In the genomic region with DNA sequence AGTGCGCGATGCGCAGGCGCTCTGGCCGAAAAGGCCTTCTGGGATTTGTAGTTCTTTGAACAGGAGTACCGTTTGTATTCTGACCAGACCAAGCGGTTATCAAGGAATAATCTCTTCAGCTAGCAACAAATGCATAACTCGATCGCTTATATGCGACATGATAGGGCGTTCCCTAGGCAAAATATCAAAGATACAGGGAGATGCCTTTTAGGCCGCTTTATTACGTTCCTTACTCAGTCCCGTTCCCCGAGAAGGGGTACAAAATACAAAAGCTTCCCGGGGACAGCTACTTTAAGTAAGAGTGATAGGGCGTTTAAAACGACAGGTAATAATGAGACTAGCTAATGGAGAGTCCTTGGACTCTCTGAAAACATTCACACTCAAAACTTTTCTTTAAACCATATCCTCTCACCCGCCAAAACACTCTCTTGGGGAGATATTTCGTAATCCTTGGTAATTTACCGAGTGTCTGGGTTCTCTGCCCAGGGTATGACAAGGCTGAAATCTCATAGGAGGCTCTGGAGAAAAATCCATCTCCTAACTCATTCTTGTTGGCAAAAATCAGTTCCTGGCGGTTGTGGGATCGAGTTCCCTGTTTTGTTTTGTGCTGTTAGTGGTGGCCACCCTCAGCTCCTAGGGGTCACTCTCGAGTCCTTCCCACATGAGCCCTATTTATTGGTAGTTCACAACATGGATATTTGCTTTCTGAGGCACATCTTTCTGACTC, we compare ENCODE assay signal across 2 cellular contexts.
TF ChIP-seq lines count a peak whose summit lies in the region.

No MANE protein-coding gene starts in this region.

TF ChIP-seq in SK-N-SH treated with all-trans-retinoic acid at 6 μM for 48 hours, 23 proteins besides CTCF, POLR2A, EP300 and RAD21:
- TF ChIP-seq ZFP3 (CRISPR knock-in tag; IDR thresholded peaks at IDR 0.05) = no peak
- TF ChIP-seq, protein P1, sequence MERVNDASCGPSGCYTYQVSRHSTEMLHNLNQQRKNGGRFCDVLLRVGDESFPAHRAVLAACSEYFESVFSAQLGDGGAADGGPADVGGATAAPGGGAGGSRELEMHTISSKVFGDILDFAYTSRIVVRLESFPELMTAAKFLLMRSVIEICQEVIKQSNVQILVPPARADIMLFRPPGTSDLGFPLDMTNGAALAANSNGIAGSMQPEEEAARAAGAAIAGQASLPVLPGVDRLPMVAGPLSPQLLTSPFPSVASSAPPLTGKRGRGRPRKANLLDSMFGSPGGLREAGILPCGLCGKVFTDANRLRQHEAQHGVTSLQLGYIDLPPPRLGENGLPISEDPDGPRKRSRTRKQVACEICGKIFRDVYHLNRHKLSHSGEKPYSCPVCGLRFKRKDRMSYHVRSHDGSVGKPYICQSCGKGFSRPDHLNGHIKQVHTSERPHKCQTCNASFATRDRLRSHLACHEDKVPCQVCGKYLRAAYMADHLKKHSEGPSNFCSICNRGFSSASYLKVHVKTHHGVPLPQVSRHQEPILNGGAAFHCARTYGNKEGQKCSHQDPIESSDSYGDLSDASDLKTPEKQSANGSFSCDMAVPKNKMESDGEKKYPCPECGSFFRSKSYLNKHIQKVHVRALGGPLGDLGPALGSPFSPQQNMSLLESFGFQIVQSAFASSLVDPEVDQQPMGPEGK (CRISPR knock-in tag; IDR thresholded peaks at IDR 0.05; ENCODE audit: borderline replicate concordance) = no peak
- TF ChIP-seq ARNTL (CRISPR knock-in tag; IDR thresholded peaks at IDR 0.05; ENCODE audit: borderline replicate concordance, low read depth) = no peak
- TF ChIP-seq PPARA (CRISPR knock-in tag; IDR thresholded peaks at IDR 0.05; ENCODE audit: borderline replicate concordance) = no peak
- TF ChIP-seq, protein P2, sequence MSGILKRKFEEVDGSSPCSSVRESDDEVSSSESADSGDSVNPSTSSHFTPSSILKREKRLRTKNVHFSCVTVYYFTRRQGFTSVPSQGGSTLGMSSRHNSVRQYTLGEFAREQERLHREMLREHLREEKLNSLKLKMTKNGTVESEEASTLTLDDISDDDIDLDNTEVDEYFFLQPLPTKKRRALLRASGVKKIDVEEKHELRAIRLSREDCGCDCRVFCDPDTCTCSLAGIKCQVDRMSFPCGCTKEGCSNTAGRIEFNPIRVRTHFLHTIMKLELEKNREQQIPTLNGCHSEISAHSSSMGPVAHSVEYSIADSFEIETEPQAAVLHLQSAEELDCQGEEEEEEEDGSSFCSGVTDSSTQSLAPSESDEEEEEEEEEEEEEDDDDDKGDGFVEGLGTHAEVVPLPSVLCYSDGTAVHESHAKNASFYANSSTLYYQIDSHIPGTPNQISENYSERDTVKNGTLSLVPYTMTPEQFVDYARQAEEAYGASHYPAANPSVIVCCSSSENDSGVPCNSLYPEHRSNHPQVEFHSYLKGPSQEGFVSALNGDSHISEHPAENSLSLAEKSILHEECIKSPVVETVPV (CRISPR knock-in tag; IDR thresholded peaks at IDR 0.05) = no peak
- TF ChIP-seq ZC3H10 (CRISPR knock-in tag; IDR thresholded peaks at IDR 0.05) = no peak

TF ChIP-seq in H1, 55 proteins besides CTCF, POLR2A, EP300 and RAD21 (continues in another document):
- TF ChIP-seq, protein P3, sequence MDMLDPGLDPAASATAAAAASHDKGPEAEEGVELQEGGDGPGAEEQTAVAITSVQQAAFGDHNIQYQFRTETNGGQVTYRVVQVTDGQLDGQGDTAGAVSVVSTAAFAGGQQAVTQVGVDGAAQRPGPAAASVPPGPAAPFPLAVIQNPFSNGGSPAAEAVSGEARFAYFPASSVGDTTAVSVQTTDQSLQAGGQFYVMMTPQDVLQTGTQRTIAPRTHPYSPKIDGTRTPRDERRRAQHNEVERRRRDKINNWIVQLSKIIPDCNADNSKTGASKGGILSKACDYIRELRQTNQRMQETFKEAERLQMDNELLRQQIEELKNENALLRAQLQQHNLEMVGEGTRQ (IDR thresholded peaks at IDR 0.05; ENCODE audit: low read length) = no peak
- no peak for TF ChIP-seq CBX8 (IDR thresholded peaks at IDR 0.05; ENCODE audit: borderline replicate concordance, low read depth, low read length)
- TF ChIP-seq KDM1A (IDR thresholded peaks at IDR 0.05; ENCODE audit: borderline replicate concordance, low read length) = no peak
- no peak for TF ChIP-seq GABPA (IDR thresholded peaks at IDR 0.05; ENCODE audit: borderline replicate concordance, insufficient read depth, low read length)
- no peak for TF ChIP-seq JUN (IDR thresholded peaks at IDR 0.05; ENCODE audit: low read depth, low read length)
- no peak for TF ChIP-seq JUND (IDR thresholded peaks at IDR 0.05; ENCODE audit: low read length)
- TF ChIP-seq, protein P4, sequence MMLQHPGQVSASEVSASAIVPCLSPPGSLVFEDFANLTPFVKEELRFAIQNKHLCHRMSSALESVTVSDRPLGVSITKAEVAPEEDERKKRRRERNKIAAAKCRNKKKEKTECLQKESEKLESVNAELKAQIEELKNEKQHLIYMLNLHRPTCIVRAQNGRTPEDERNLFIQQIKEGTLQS (IDR thresholded peaks at IDR 0.05; ENCODE audit: insufficient read depth, low read depth, low read length) = no peak
- TF ChIP-seq SIN3A (conservative IDR thresholded peaks at IDR 0.05 in 1 of 2, IDR thresholded peaks at IDR 0.05 in 1 of 2; ENCODE audit: low read depth in 1 of 2, low read length in 2 of 2) = no peak
- no peak for TF ChIP-seq CHD2 (IDR thresholded peaks at IDR 0.05; ENCODE audit: low read length)
- TF ChIP-seq EZH2 (IDR thresholded peaks at IDR 0.05; ENCODE audit: low read depth, low read length, severe bottlenecking) = no peak
- TF ChIP-seq POLR2AphosphoS5 (IDR thresholded peaks at IDR 0.05; ENCODE audit: low read depth, low read length) = no peak
- TF ChIP-seq RBBP5 (IDR thresholded peaks at IDR 0.05; ENCODE audit: borderline replicate concordance, low read depth, low read length) = 0 out of 2 replicates have a peak, but pooled peaks have one; percentile 8
- no peak for TF ChIP-seq CTBP2 (IDR thresholded peaks at IDR 0.05; ENCODE audit: borderline replicate concordance, insufficient read depth, insufficient read length, low read length)
- TF ChIP-seq, protein P5, sequence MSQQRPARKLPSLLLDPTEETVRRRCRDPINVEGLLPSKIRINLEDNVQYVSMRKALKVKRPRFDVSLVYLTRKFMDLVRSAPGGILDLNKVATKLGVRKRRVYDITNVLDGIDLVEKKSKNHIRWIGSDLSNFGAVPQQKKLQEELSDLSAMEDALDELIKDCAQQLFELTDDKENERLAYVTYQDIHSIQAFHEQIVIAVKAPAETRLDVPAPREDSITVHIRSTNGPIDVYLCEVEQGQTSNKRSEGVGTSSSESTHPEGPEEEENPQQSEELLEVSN (IDR thresholded peaks at IDR 0.05) = 0 out of 2 replicates have a peak, but pooled peaks have one; percentile 7
- TF ChIP-seq SRF (IDR thresholded peaks at IDR 0.05; ENCODE audit: low read depth, low read length) = no peak
- TF ChIP-seq CEBPB (IDR thresholded peaks at IDR 0.05; ENCODE audit: low read depth, low read length) = peak; percentile 37; the same call in 1 of the 2 replicates
- TF ChIP-seq SIX5 (IDR thresholded peaks at IDR 0.05; ENCODE audit: low read depth, low read length) = peak; percentile 80
- no peak for TF ChIP-seq EGR1 (IDR thresholded peaks at IDR 0.05; ENCODE audit: borderline replicate concordance, low read depth, low read length)
- peak; percentile 31 for TF ChIP-seq KDM4A (IDR thresholded peaks at IDR 0.05; ENCODE audit: low read depth, low read length, severe bottlenecking)
- no peak for TF ChIP-seq RXRA (IDR thresholded peaks at IDR 0.05; ENCODE audit: insufficient read depth, low read depth, low read length)
- no peak for TF ChIP-seq TCF12 (IDR thresholded peaks at IDR 0.05; ENCODE audit: low read depth, low read length)
- TF ChIP-seq SAP30 (IDR thresholded peaks at IDR 0.05; ENCODE audit: insufficient read depth, insufficient replicate concordance, low read length) = peak; percentile 19
- TF ChIP-seq HDAC6 (IDR thresholded peaks at IDR 0.05; ENCODE audit: low read depth, low read length) = no peak
- TF ChIP-seq SP2 (IDR thresholded peaks at IDR 0.05; ENCODE audit: low read length) = no peak
- no peak for TF ChIP-seq YY1 (IDR thresholded peaks at IDR 0.05; ENCODE audit: low read depth, low read length)
- no peak for TF ChIP-seq TAF7 (optimal IDR thresholded peaks at IDR 0.05; ENCODE audit: borderline replicate concordance, low read depth, low read length)
- TF ChIP-seq CBX5 (IDR thresholded peaks at IDR 0.05; ENCODE audit: low read depth, low read length) = no peak
- no peak for TF ChIP-seq BACH1 (IDR thresholded peaks at IDR 0.05; ENCODE audit: low read length)
- no peak for TF ChIP-seq TEAD4 (IDR thresholded peaks at IDR 0.05; ENCODE audit: low read depth, low read length)
- TF ChIP-seq, protein P6, sequence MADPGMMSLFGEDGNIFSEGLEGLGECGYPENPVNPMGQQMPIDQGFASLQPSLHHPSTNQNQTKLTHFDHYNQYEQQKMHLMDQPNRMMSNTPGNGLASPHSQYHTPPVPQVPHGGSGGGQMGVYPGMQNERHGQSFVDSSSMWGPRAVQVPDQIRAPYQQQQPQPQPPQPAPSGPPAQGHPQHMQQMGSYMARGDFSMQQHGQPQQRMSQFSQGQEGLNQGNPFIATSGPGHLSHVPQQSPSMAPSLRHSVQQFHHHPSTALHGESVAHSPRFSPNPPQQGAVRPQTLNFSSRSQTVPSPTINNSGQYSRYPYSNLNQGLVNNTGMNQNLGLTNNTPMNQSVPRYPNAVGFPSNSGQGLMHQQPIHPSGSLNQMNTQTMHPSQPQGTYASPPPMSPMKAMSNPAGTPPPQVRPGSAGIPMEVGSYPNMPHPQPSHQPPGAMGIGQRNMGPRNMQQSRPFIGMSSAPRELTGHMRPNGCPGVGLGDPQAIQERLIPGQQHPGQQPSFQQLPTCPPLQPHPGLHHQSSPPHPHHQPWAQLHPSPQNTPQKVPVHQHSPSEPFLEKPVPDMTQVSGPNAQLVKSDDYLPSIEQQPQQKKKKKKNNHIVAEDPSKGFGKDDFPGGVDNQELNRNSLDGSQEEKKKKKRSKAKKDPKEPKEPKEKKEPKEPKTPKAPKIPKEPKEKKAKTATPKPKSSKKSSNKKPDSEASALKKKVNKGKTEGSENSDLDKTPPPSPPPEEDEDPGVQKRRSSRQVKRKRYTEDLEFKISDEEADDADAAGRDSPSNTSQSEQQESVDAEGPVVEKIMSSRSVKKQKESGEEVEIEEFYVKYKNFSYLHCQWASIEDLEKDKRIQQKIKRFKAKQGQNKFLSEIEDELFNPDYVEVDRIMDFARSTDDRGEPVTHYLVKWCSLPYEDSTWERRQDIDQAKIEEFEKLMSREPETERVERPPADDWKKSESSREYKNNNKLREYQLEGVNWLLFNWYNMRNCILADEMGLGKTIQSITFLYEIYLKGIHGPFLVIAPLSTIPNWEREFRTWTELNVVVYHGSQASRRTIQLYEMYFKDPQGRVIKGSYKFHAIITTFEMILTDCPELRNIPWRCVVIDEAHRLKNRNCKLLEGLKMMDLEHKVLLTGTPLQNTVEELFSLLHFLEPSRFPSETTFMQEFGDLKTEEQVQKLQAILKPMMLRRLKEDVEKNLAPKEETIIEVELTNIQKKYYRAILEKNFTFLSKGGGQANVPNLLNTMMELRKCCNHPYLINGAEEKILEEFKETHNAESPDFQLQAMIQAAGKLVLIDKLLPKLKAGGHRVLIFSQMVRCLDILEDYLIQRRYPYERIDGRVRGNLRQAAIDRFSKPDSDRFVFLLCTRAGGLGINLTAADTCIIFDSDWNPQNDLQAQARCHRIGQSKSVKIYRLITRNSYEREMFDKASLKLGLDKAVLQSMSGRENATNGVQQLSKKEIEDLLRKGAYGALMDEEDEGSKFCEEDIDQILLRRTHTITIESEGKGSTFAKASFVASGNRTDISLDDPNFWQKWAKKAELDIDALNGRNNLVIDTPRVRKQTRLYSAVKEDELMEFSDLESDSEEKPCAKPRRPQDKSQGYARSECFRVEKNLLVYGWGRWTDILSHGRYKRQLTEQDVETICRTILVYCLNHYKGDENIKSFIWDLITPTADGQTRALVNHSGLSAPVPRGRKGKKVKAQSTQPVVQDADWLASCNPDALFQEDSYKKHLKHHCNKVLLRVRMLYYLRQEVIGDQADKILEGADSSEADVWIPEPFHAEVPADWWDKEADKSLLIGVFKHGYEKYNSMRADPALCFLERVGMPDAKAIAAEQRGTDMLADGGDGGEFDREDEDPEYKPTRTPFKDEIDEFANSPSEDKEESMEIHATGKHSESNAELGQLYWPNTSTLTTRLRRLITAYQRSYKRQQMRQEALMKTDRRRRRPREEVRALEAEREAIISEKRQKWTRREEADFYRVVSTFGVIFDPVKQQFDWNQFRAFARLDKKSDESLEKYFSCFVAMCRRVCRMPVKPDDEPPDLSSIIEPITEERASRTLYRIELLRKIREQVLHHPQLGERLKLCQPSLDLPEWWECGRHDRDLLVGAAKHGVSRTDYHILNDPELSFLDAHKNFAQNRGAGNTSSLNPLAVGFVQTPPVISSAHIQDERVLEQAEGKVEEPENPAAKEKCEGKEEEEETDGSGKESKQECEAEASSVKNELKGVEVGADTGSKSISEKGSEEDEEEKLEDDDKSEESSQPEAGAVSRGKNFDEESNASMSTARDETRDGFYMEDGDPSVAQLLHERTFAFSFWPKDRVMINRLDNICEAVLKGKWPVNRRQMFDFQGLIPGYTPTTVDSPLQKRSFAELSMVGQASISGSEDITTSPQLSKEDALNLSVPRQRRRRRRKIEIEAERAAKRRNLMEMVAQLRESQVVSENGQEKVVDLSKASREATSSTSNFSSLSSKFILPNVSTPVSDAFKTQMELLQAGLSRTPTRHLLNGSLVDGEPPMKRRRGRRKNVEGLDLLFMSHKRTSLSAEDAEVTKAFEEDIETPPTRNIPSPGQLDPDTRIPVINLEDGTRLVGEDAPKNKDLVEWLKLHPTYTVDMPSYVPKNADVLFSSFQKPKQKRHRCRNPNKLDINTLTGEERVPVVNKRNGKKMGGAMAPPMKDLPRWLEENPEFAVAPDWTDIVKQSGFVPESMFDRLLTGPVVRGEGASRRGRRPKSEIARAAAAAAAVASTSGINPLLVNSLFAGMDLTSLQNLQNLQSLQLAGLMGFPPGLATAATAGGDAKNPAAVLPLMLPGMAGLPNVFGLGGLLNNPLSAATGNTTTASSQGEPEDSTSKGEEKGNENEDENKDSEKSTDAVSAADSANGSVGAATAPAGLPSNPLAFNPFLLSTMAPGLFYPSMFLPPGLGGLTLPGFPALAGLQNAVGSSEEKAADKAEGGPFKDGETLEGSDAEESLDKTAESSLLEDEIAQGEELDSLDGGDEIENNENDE (IDR thresholded peaks at IDR 0.05; ENCODE audit: insufficient replicate concordance, low read length) = no peak
- TF ChIP-seq MAFK (IDR thresholded peaks at IDR 0.05; ENCODE audit: low read depth, low read length) = no peak
- TF ChIP-seq ZNF274 (IDR thresholded peaks at IDR 0.05; ENCODE audit: borderline replicate concordance, extremely low read depth, low read length) = no peak
- TF ChIP-seq CREB1 (IDR thresholded peaks at IDR 0.05) = no peak; the same call in 1 of the 2 replicates
- TF ChIP-seq, protein P7, sequence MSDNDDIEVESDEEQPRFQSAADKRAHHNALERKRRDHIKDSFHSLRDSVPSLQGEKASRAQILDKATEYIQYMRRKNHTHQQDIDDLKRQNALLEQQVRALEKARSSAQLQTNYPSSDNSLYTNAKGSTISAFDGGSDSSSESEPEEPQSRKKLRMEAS (IDR thresholded peaks at IDR 0.05) = no peak
- no peak for TF ChIP-seq CHD1 (IDR thresholded peaks at IDR 0.05; ENCODE audit: low read depth, low read length)
- no peak for TF ChIP-seq ASH2L (IDR thresholded peaks at IDR 0.05; ENCODE audit: low read length)
- TF ChIP-seq BRCA1 (IDR thresholded peaks at IDR 0.05; ENCODE audit: low read depth, low read length) = no peak
- no peak for TF ChIP-seq BCL11A (IDR thresholded peaks at IDR 0.05; ENCODE audit: low read depth in 2 of 2, low read length in 2 of 2)
- TF ChIP-seq KDM5A (IDR thresholded peaks at IDR 0.05; ENCODE audit: low read length) = no peak
- TF ChIP-seq PHF8 (conservative IDR thresholded peaks at IDR 0.05; ENCODE audit: low read depth, low read length) = no peak
- TF ChIP-seq SP4 (IDR thresholded peaks at IDR 0.05; ENCODE audit: low read length) = no peak
- no peak for TF ChIP-seq SP1 (IDR thresholded peaks at IDR 0.05; ENCODE audit: low read depth, low read length)
- no peak for TF ChIP-seq RNF2 (IDR thresholded peaks at IDR 0.05; ENCODE audit: borderline replicate concordance, low read depth, low read length, missing control alignments, poor library complexity, severe bottlenecking)
- TF ChIP-seq NRF1 (IDR thresholded peaks at IDR 0.05; ENCODE audit: low read depth, low read length) = peak; percentile 90
